1 cellular context compared by ENCODE assay signal in the genomic region with DNA sequence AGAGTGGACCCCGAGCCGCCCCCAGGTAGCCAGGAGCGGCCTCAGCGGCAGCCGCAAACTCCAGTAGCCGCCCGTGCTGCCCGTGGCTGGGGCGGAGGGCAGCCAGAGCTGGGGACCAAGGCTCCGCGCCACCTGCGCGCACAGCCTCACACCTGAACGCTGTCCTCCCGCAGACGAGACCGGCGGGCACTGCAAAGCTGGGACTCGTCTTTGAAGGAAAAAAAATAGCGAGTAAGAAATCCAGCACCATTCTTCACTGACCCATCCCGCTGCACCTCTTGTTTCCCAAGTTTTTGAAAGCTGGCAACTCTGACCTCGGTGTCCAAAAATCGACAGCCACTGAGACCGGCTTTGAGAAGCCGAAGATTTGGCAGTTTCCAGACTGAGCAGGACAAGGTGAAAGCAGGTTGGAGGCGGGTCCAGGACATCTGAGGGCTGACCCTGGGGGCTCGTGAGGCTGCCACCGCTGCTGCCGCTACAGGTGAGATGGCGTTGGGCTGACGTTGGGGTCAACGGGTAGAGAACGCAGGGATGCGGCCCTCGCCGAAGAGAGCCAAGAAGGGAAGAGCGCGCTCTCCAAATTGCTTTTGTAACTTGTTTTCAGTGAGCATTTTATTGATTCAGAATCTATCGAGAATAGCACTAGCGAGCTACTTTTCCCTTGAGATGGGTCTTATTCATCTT.
TF ChIP-seq lines count a peak whose summit lies in the region.

No MANE protein-coding gene starts in this region.

TF ChIP-seq in H1, 55 proteins besides CTCF, POLR2A, EP300 and RAD21 (continued from another document):
- TF ChIP-seq EZH2 (IDR thresholded peaks at IDR 0.05; ENCODE audit: low read depth, low read length, severe bottlenecking): peak; percentile 20
- no peak for TF ChIP-seq ATF2 (IDR thresholded peaks at IDR 0.05; ENCODE audit: low read length)
